ENCODE assay signal across 28 cellular contexts in the genomic region with DNA sequence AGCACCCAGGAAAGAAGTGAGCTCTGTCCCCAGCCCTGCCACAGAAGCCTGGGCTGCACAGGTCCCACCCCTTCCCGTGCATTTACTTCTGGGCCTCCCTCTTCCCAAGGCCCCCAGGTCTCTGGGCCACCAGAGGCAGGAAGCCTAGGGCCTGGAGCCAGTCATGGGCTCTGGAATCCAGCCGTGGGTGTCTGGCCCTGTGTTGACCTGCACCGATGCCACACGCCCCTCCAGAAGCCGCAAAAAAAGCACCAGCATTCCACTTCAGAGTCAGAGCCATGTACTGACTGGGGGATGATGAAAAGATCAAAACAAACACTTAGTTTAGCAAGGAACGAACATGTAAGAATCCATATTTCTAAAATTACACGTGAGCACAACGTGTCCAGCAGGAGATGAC.
A peak's percentile ranks its signal among the peaks of the same experiment; 100 is the strongest.
DNase-seq lines count a peak whose midpoint lies in the region; ATAC-seq, FAIRE-seq and TF ChIP-seq lines count a peak whose summit lies in the region.
"Had no signal": no experiment of that assay in that cellular context is flagged by ENCODE, and none has a peak within 500 bp of the region (broad histone marks: within the 10 kb centered on the region; RNA-seq: fewer than 3 reads in every experiment).

No MANE protein-coding gene starts in this region.

- in situ Hi-C loops in mammary epithelial cell (cut with MboI; ENCODE audit: low sequenced_read_pairs in 2 of 2) = no loop called here

- H3K27ac Mint-ChIP-seq in CD4-positive, alpha-beta T cell = no peak overlapping the region
- H3K27ac Mint-ChIP-seq: CD4-positive, CD25-positive, alpha-beta regulatory T cell; T-cell had no signal

- H3K4me2 ChIP-seq in mammary epithelial cell (ENCODE audit: insufficient read depth, low read depth, low read length) = peak overlapping the region; percentile 20
- H3K4me2 ChIP-seq: BLaER1 had no signal

- H3K27me3 Mint-ChIP-seq in CD4-positive, alpha-beta T cell = peaks cover 7% of the 10 kb centered on the region
- H3K27me3 Mint-ChIP-seq: CD4-positive, CD25-positive, alpha-beta regulatory T cell had no signal

- dilution Hi-C loops in mammary epithelial cell (cut with HindIII; ENCODE audit: low sequenced_read_pairs) = no loop called here

- peak; percentile 31 for DNase-seq in mammary epithelial cell
- no peak for DNase-seq in breast epithelium (ENCODE audit: low spot score in 2 of 2)
- peak; percentile 46 for DNase-seq in SW480 (ENCODE audit: low spot score)
- DNase-seq in fibroblast of the aortic adventitia (ENCODE audit: low read depth) = peak; percentile 2
- peak; percentile 17 for DNase-seq in urothelium cell line (ENCODE audit: low spot score)
- DNase-seq in CD4-positive, alpha-beta T cell = no peak
- DNase-seq: 8988T; ACHN; Caco-2; CD4-positive, CD25-positive, alpha-beta regulatory T cell; DMS79; GM23248; H7; KG1; NCI-H1092; NCI-H1417 treated with DMSO at 0.1 percent for 48 hours; NCI-H187; NCI-H2171 treated with DMSO at 0.1 percent for 48 hours; NCI-H446; NCI-H524 treated with DMSO at 0.1 percent for 48 hours; NCI-H774; SIG-M5; T-cell had no signal

- H3K4me1 Mint-ChIP-seq in CD4-positive, alpha-beta T cell (ENCODE audit: low read depth) = no peaks in the 10 kb centered on the region
- H3K4me1 Mint-ChIP-seq: CD4-positive, CD25-positive, alpha-beta regulatory T cell; T-cell had no signal

- CTCF ChIA-PET in mammary epithelial cell (lab: Charles Lee; ENCODE audit: low non-redundant PET) = no interaction called here
- CTCF ChIA-PET in CD4-positive, alpha-beta T cell (lab: Charles Lee) = no interaction called here

- no peaks in the 10 kb centered on the region for H3K79me2 ChIP-seq in mammary epithelial cell (ENCODE audit: insufficient read depth, low read length)

- peaks cover 4% of the 10 kb centered on the region for H3K4me1 ChIP-seq in mammary epithelial cell (ENCODE audit: insufficient read depth, low read length)
- no peaks in the 10 kb centered on the region for H3K4me1 ChIP-seq in breast epithelium
- H3K4me1 ChIP-seq: Caco-2 had no signal

- intact Hi-C loops in mammary epithelial cell (cut with micrococcal nuclease) (no loop called here), breast epithelium (cut with DNase I; ENCODE audit: low total_unique reads) (no loop called here)
- intact Hi-C loops in CD4-positive, alpha-beta T cell (cut with DNase I, micrococcal nuclease) = no loop called here

- TF ChIP-seq CTCF in mammary epithelial cell (conservative IDR thresholded peaks at IDR 0.05 in 1 of 2, IDR thresholded peaks at IDR 0.05 in 1 of 2; ENCODE audit: extremely low read depth in 1 of 2, insufficient read depth in 1 of 2, low read depth in 1 of 2, low read length in 2 of 2) (no peak), breast epithelium (IDR thresholded peaks at IDR 0.05) (no peak), fibroblast of the aortic adventitia (IDR thresholded peaks at IDR 0.05; ENCODE audit: insufficient read depth, low read length) (no peak)
- TF ChIP-seq CTCF in CD4-positive, alpha-beta T cell (IDR thresholded peaks at IDR 0.05) = no peak

- no peaks in the 10 kb centered on the region for H3K27me3 ChIP-seq in mammary epithelial cell (ENCODE audit: insufficient read depth, low read length)
- H3K27me3 ChIP-seq in breast epithelium = peaks cover 0 to 37% of the 10 kb centered on the region in 2 donors
- H3K27me3 ChIP-seq in CD4-positive, alpha-beta T cell (ENCODE audit: control insufficient read depth, insufficient read depth, low read length) = no peaks in the 10 kb centered on the region
- H3K27me3 ChIP-seq: BLaER1 had no signal

- no peaks in the 10 kb centered on the region for H3K9me3 Mint-ChIP-seq in CD4-positive, alpha-beta T cell
- H3K9me3 Mint-ChIP-seq: CD4-positive, CD25-positive, alpha-beta regulatory T cell; T-cell had no signal

- BruUV-seq in mammary epithelial cell (replicated peaks; lab: Mats Ljungman, UMichigan) = no TSS peak

- H3K9ac ChIP-seq in mammary epithelial cell (ENCODE audit: insufficient read depth, low read length) = no peak overlapping the region
- H3K9ac ChIP-seq: BLaER1, GM23248 had no signal

- H3K9me3 ChIP-seq in mammary epithelial cell (replicated peaks; ENCODE audit: insufficient read depth, low read length) (no peaks in the 10 kb centered on the region), breast epithelium (peaks cover 0 to 13% of the 10 kb centered on the region in 2 donors)
- H3K9me3 ChIP-seq in CD4-positive, alpha-beta T cell (ENCODE audit: control insufficient read depth, low read length) = no peaks in the 10 kb centered on the region
- H3K9me3 ChIP-seq: Caco-2 had no signal

- no peaks in the 10 kb centered on the region for H3K36me3 ChIP-seq in mammary epithelial cell (ENCODE audit: insufficient read depth, low read length)
- no peaks in the 10 kb centered on the region for H3K36me3 ChIP-seq in breast epithelium
- H3K36me3 ChIP-seq: BLaER1 had no signal

- FAIRE-seq in urothelium cell line (lab: Jason Lieb, UNC) = no peak
- FAIRE-seq: GM12892, RCC 7860 had no signal

- no peak overlapping the region for H3K4me3 ChIP-seq in mammary epithelial cell (replicated peaks in 1 of 3; ENCODE audit: insufficient read depth in 1 of 3, low read depth in 2 of 3, low read length in 3 of 3)
- no peak overlapping the region for H3K4me3 ChIP-seq in breast epithelium
- H3K4me3 ChIP-seq in fibroblast of the aortic adventitia (ENCODE audit: low read depth, low read length) = no peak overlapping the region
- H3K4me3 ChIP-seq: BLaER1, GM23248 had no signal

- no peaks in the 10 kb centered on the region for H4K20me1 ChIP-seq in mammary epithelial cell (ENCODE audit: insufficient read depth, low read length)
- H4K20me1 ChIP-seq: BLaER1 had no signal

- no peaks in the 10 kb centered on the region for H3K36me3 Mint-ChIP-seq in CD4-positive, alpha-beta T cell (ENCODE audit: low read depth)
- H3K36me3 Mint-ChIP-seq: CD4-positive, CD25-positive, alpha-beta regulatory T cell; T-cell had no signal

- no peak overlapping the region for H2AFZ ChIP-seq in mammary epithelial cell (ENCODE audit: low read depth, low read length)
- H2AFZ ChIP-seq: GM23248 had no signal

- no peak overlapping the region for H3K4me3 Mint-ChIP-seq in CD4-positive, alpha-beta T cell
- H3K4me3 Mint-ChIP-seq: CD4-positive, CD25-positive, alpha-beta regulatory T cell; T-cell had no signal

- 1% methylated on average over 7 of the region's 8 CpGs for WGBS in mammary epithelial cell (ENCODE audit: low coverage, missing lambda C conversion rate)

- H3K27ac ChIP-seq in mammary epithelial cell (ENCODE audit: insufficient read depth, low read depth, low read length) = no peak overlapping the region
- no peak overlapping the region for H3K27ac ChIP-seq in breast epithelium
- no peak overlapping the region for H3K27ac ChIP-seq in CD4-positive, alpha-beta T cell (ENCODE audit: low read depth, low read length)
- H3K27ac ChIP-seq: BLaER1, GM23248 had no signal

- TF ChIP-seq POLR2A in breast epithelium (IDR thresholded peaks at IDR 0.05) = no peak

- POLR2A ChIA-PET in CD4-positive, alpha-beta T cell (lab: Charles Lee) = no interaction called here

- no peak for ATAC-seq in GM18519 (IDR thresholded peaks at IDR 0.05; ENCODE audit: low FRiP score, unreplicated experiment)
- no peak for ATAC-seq in HG02763 (IDR thresholded peaks at IDR 0.05; ENCODE audit: unreplicated experiment)
- no peak for ATAC-seq in CD4-positive, alpha-beta T cell (ENCODE audit: poor library complexity)
- ATAC-seq: T-cell had no signal

Comparison
In these comparisons a context has a peak if more than half of its experiments do, and no peak if none do; other contexts are left out.
1. DNase-seq: peak in mammary epithelial cell (single experiment), SW480 (single experiment), fibroblast of the aortic adventitia (single experiment) and urothelium cell line (single experiment); none in breast epithelium (0 of 2) and CD4-positive, alpha-beta T cell (0 of 10).